In genomic region chr12:121403721-121404120, GRCh38 we compare ENCODE assay signal across 30 cellular contexts.
"Had no signal": no experiment of that assay in that cellular context is flagged by ENCODE, and none has a peak within 500 bp of the region (broad histone marks: within the 10 kb centered on the region; RNA-seq: fewer than 3 reads in every experiment).

No MANE protein-coding gene starts in this region.

- H3K4me3 Mint-ChIP-seq: nephron; neural progenitor cell; stimulated activated naive B cell treated with anti-CD40 and anti-IgM and Interleukin-4, amounts not matched to agents 10 μg/mL and 1 μg/mL and 100 μg/mL, for 72 hours had no signal

- H3K4me1 ChIP-seq: prostate gland had no signal

- H3K27ac ChIP-seq: left lung, lower lobe of right lung, neural progenitor cell, neutrophil, pancreas, prostate gland, skin epidermis, testis, thyroid gland, transverse colon, upper lobe of left lung, vagina had no signal

- H3K27ac Mint-ChIP-seq: neural progenitor cell; stimulated activated naive B cell treated with anti-CD40 and anti-IgM and Interleukin-4, amounts not matched to agents 10 μg/mL and 1 μg/mL and 100 μg/mL, for 72 hours had no signal

- H3K36me3 ChIP-seq: neural progenitor cell, pancreas, prostate gland, thyroid gland, vagina had no signal

- H3K9me3 Mint-ChIP-seq: naive thymus-derived CD8-positive, alpha-beta T cell; nephron; neural progenitor cell; stimulated activated naive B cell treated with anti-CD40 and anti-IgM and Interleukin-4, amounts not matched to agents 10 μg/mL and 1 μg/mL and 100 μg/mL, for 72 hours had no signal

- H3K4me3 ChIP-seq: left lung, lower lobe of right lung, neural progenitor cell, pancreas, prostate gland, skin epidermis, stomach, testis, thyroid gland, transverse colon, upper lobe of left lung, vagina had no signal

- H3K27me3 Mint-ChIP-seq: naive thymus-derived CD8-positive, alpha-beta T cell; stimulated activated naive B cell treated with anti-CD40 and anti-IgM and Interleukin-4, amounts not matched to agents 10 μg/mL and 1 μg/mL and 100 μg/mL, for 72 hours had no signal

- H3K27me3 ChIP-seq: left lung, neural progenitor cell, neutrophil, pancreas, stomach, testis, thyroid gland, transverse colon, upper lobe of left lung, vagina had no signal

- DNase-seq: hippocampal formation; left colon; left lung; lower lobe of right lung; mammary epithelial cell; mesenchymal stem cell; naive thymus-derived CD8-positive, alpha-beta T cell; occipital lobe; pancreas; posterior cingulate gyrus; right cardiac atrium; stimulated activated CD4-positive, alpha-beta T cell treated with anti-CD3 and anti-CD28 coated beads, Interleukin-12 subunit alpha, Interleukin-12 subunit beta, amount 100 ng/mL, for 4 hours; stimulated activated CD4-positive, alpha-beta T cell treated with anti-CD3 and anti-CD28 coated beads, Interleukin-15, amount 100 ng/mL, for 24 hours; stimulated activated CD4-positive, alpha-beta T cell treated with anti-CD3 and anti-CD28 coated beads, Interleukin-2, amount 100 ng/mL, for 24 hours; stimulated activated CD4-positive, alpha-beta T cell treated with anti-CD3 and anti-CD28 coated beads, Interleukin-4, amount 100 ng/mL, for 1 hour; stimulated activated naive B cell treated with anti-CD40 and anti-IgM and Interleukin-4, amounts not matched to agents 10 μg/mL and 1 μg/mL and 100 μg/mL, for 72 hours; stimulated activated naive CD8-positive, alpha-beta T cell treated with anti-CD3 and anti-CD28 coated beads, Interleukin-15, Interleukin-2, amounts not matched to agents 100 U/mL and 50 U/mL, for 24 hours; stomach; testis; thyroid gland; transverse colon; upper lobe of left lung had no signal

- ATAC-seq: left colon; left lung; lower lobe of right lung; naive thymus-derived CD8-positive, alpha-beta T cell; pancreas; right cardiac atrium; sciatic nerve; stimulated activated naive B cell treated with anti-CD40 and anti-IgM and Interleukin-4, amounts not matched to agents 10 μg/mL and 1 μg/mL and 100 μg/mL, for 72 hours; stimulated activated naive CD8-positive, alpha-beta T cell treated with anti-CD3 and anti-CD28 coated beads, Interleukin-15, Interleukin-2, amounts not matched to agents 100 U/mL and 50 U/mL, for 24 hours had no signal

- H3K9ac ChIP-seq: neural progenitor cell had no signal

- FAIRE-seq: keratinocyte, pancreas had no signal

- H3K9me3 ChIP-seq: left lung, lower lobe of right lung, neutrophil, pancreas, prostate gland, stomach, testis, thyroid gland, transverse colon, upper lobe of left lung, vagina had no signal
